In genomic region chr1:15345711-15346355, GRCh38 we compare ENCODE assay signal across 8 cellular contexts.
DNase-seq lines count a peak whose midpoint lies in the region; ATAC-seq and TF ChIP-seq lines count a peak whose summit lies in the region.

No MANE protein-coding gene starts in this region.

- no peaks in the 10 kb centered on the region for H3K36me3 Mint-ChIP-seq in activated T-cell treated with anti-CD3 and anti-CD28 coated beads, Interleukin-2, amount 50 U/mL, for 24 hours (ENCODE audit: low read depth)
- no peaks in the 10 kb centered on the region for H3K36me3 Mint-ChIP-seq in neural progenitor cell

- H3F3A ChIP-seq in neural progenitor cell (ENCODE audit: low read depth), result no peaks in the 10 kb centered on the region

- TF ChIP-seq CTCF in left lung (IDR thresholded peaks at IDR 0.05) (no peak), neural progenitor cell (IDR thresholded peaks at IDR 0.05) (no peak)

- peaks cover 0 to 27% of the 10 kb centered on the region in 2 donors for H3K4me1 ChIP-seq in left lung
- H3K4me1 ChIP-seq in neural progenitor cell, result no peaks in the 10 kb centered on the region

- H3K9me3 ChIP-seq in left lung, result no peaks in the 10 kb centered on the region
- no peaks in the 10 kb centered on the region for H3K9me3 ChIP-seq in neural progenitor cell (ENCODE audit: low read depth)

- H3K27me3 Mint-ChIP-seq in activated T-cell treated with anti-CD3 and anti-CD28 coated beads, Interleukin-2, amount 50 U/mL, for 24 hours, result peaks cover 61% of the 10 kb centered on the region
- H3K27me3 Mint-ChIP-seq in stimulated activated naive CD8-positive, alpha-beta T cell treated with anti-CD3 and anti-CD28 coated beads, Interleukin-15, amount 100 ng/mL, for 72 hours, result peaks cover 71% of the 10 kb centered on the region
- H3K27me3 Mint-ChIP-seq in neural progenitor cell (ENCODE audit: insufficient read depth, low read depth), result peaks cover 6% of the 10 kb centered on the region

- no peak overlapping the region for H3K27ac Mint-ChIP-seq in activated T-cell treated with anti-CD3 and anti-CD28 coated beads, Interleukin-2, amount 50 U/mL, for 24 hours
- H3K27ac Mint-ChIP-seq in stimulated activated naive CD8-positive, alpha-beta T cell treated with anti-CD3 and anti-CD28 coated beads, Interleukin-15, amount 100 ng/mL, for 72 hours, result peak overlapping the region in 1 of 2 donors; percentile 88
- no peak overlapping the region for H3K27ac Mint-ChIP-seq in neural progenitor cell

- no peak overlapping the region for H2AFZ ChIP-seq in neural progenitor cell (replicated peaks)

- peaks cover 0 to 14% of the 10 kb centered on the region in 2 donors for H3K27me3 ChIP-seq in left lung
- H3K27me3 ChIP-seq in neural progenitor cell, result no peaks in the 10 kb centered on the region

- H3K27ac ChIP-seq in left lung, result peak overlapping the region in 1 of 2 donors; percentile 46
- no peak overlapping the region for H3K27ac ChIP-seq in neural progenitor cell

- peak; percentile 85 for ATAC-seq in left lung
- ATAC-seq in stimulated activated naive CD8-positive, alpha-beta T cell treated with anti-CD3 and anti-CD28 coated beads, Interleukin-15, amount 100 ng/mL, for 72 hours, result peak; percentile 92

- no peaks in the 10 kb centered on the region for H3K79me2 ChIP-seq in neural progenitor cell (ENCODE audit: low read depth)

- no peaks in the 10 kb centered on the region for H3K9me3 Mint-ChIP-seq in activated T-cell treated with anti-CD3 and anti-CD28 coated beads, Interleukin-2, amount 50 U/mL, for 24 hours
- no peaks in the 10 kb centered on the region for H3K9me3 Mint-ChIP-seq in stimulated activated naive CD8-positive, alpha-beta T cell treated with anti-CD3 and anti-CD28 coated beads, Interleukin-15, amount 100 ng/mL, for 72 hours
- no peaks in the 10 kb centered on the region for H3K9me3 Mint-ChIP-seq in neural progenitor cell

- H3K9ac ChIP-seq in neural progenitor cell, result no peak overlapping the region

- intact Hi-C loops in left lung (cut with DNase I), result no loop called here

- no peaks in the 10 kb centered on the region for H3K36me3 ChIP-seq in left lung
- H3K36me3 ChIP-seq in neural progenitor cell, result no peaks in the 10 kb centered on the region

- H3K4me1 Mint-ChIP-seq in activated T-cell treated with anti-CD3 and anti-CD28 coated beads, Interleukin-2, amount 50 U/mL, for 24 hours (ENCODE audit: low read depth), result peaks cover 45% of the 10 kb centered on the region
- peaks cover 50% of the 10 kb centered on the region for H3K4me1 Mint-ChIP-seq in stimulated activated naive CD8-positive, alpha-beta T cell treated with anti-CD3 and anti-CD28 coated beads, Interleukin-15, amount 100 ng/mL, for 72 hours
- H3K4me1 Mint-ChIP-seq in neural progenitor cell, result peaks cover 15% of the 10 kb centered on the region

- H3K4me3 ChIP-seq in left lung (no peak overlapping the region), neural progenitor cell (no peak overlapping the region)

- DNase-seq in GF-D8 (lab: John Stamatoyannopoulos, UW) (peak; percentile 41), NCI-H226 (peak; percentile 63), left lung (peak; percentile 78 to 92), neural progenitor cell (ENCODE audit: low spot score) (no peak), mesenteric fat pad (ENCODE audit: low spot score) (no peak), DMS53 (lab: John Stamatoyannopoulos, UW) (no peak)
- DNase-seq in activated T-cell treated with anti-CD3 and anti-CD28 coated beads, Interleukin-2, amount 50 U/mL, for 24 hours, result peak; percentile 61
- peak; percentile 44 to 46 for DNase-seq in stimulated activated naive CD8-positive, alpha-beta T cell treated with anti-CD3 and anti-CD28 coated beads, Interleukin-15, amount 100 ng/mL, for 72 hours

- H4K20me1 ChIP-seq in neural progenitor cell (ENCODE audit: low read depth), result no peaks in the 10 kb centered on the region

- H3K4me3 Mint-ChIP-seq in activated T-cell treated with anti-CD3 and anti-CD28 coated beads, Interleukin-2, amount 50 U/mL, for 24 hours, result no peak overlapping the region
- peak overlapping the region in 1 of 2 donors; percentile 59 for H3K4me3 Mint-ChIP-seq in stimulated activated naive CD8-positive, alpha-beta T cell treated with anti-CD3 and anti-CD28 coated beads, Interleukin-15, amount 100 ng/mL, for 72 hours
- H3K4me3 Mint-ChIP-seq in neural progenitor cell, result no peak overlapping the region

- H3K4me2 ChIP-seq in neural progenitor cell, result no peak overlapping the region

Comparison
In these comparisons a context has a peak if more than half of its experiments do, and no peak if none do; other contexts are left out.
1. DNase-seq: peak in GF-D8 (single experiment), NCI-H226 (single experiment), activated T-cell treated with anti-CD3 and anti-CD28 coated beads, Interleukin-2, amount 50 U/mL, for 24 hours (single experiment), left lung (2 of 2) and stimulated activated naive CD8-positive, alpha-beta T cell treated with anti-CD3 and anti-CD28 coated beads, Interleukin-15, amount 100 ng/mL, for 72 hours (2 of 2); none in neural progenitor cell (single experiment), mesenteric fat pad (single experiment) and DMS53 (single experiment).